In genomic region chr4:67762091-67762490, GRCh38 we compare ENCODE assay signal across 8 cellular contexts. TPM values are rescaled to one million over a fixed set of nuclear protein-coding genes. Genes with fewer than 3 reads are reported as not detected.
DNase-seq lines count a peak whose midpoint lies in the region; ATAC-seq and TF ChIP-seq lines count a peak whose summit lies in the region.

No MANE protein-coding gene starts in this region.

- H3K36me3 ChIP-seq in MG63 (no peaks in the 10 kb centered on the region), OCI-LY7 (ENCODE audit: insufficient read depth, low read length) (no peaks in the 10 kb centered on the region)

- no peaks in the 10 kb centered on the region for H3K9me3 ChIP-seq in MG63
- no peaks in the 10 kb centered on the region for H3K9me3 ChIP-seq in OCI-LY7 (ENCODE audit: low read length)
- H3K9me3 ChIP-seq in CD4-positive, alpha-beta T cell (ENCODE audit: control insufficient read depth, low read length): no peaks in the 10 kb centered on the region

- no peak overlapping the region for H3K4me3 ChIP-seq in MG63
- no peak overlapping the region for H3K4me3 ChIP-seq in OCI-LY7 (ENCODE audit: low read depth, low read length, poor library complexity, severe bottlenecking)

- POLR2A ChIA-PET in OCI-LY7 (lab: Charles Lee): no interaction called here
- POLR2A ChIA-PET in CD4-positive, alpha-beta T cell (lab: Charles Lee): no interaction called here

- no peak overlapping the region for H3K4me2 ChIP-seq in OCI-LY7 (ENCODE audit: low read length)

- no TSS peak for BruUV-seq in OCI-LY7 (replicated peaks; lab: Mats Ljungman, UMichigan)

- H3K27ac Mint-ChIP-seq in CD4-positive, alpha-beta T cell: no peak overlapping the region

- no peaks in the 10 kb centered on the region for H3K79me2 ChIP-seq in OCI-LY7 (ENCODE audit: insufficient read depth, low read depth, low read length)

- no peak for TF ChIP-seq CTCF in OCI-LY7 (conservative IDR thresholded peaks at IDR 0.05; ENCODE audit: low read length)
- TF ChIP-seq CTCF in CD4-positive, alpha-beta T cell (IDR thresholded peaks at IDR 0.05): no peak

- DNase-seq in MG63: peak; percentile 28
- peak; percentile 57 for DNase-seq in left kidney (ENCODE audit: low read depth, low spot score)
- DNase-seq in OCI-LY7 (ENCODE audit: low spot score): no peak
- no peak for DNase-seq in CD4-positive, alpha-beta T cell
- DNase-seq in CD1c-positive myeloid dendritic cell (ENCODE audit: extremely low spot score): no peak
- no peak for DNase-seq in HK-2 (ENCODE audit: unreplicated experiment)

- no peaks in the 10 kb centered on the region for H3K27me3 Mint-ChIP-seq in CD4-positive, alpha-beta T cell

- no peaks in the 10 kb centered on the region for H4K20me1 ChIP-seq in OCI-LY7 (ENCODE audit: insufficient read depth, low read length)

- H3K4me1 ChIP-seq in OCI-LY7 (ENCODE audit: insufficient read depth, low read length, poor library complexity, severe bottlenecking): no peaks in the 10 kb centered on the region

- H3K27ac ChIP-seq in OCI-LY7 (ENCODE audit: low read depth, low read length, poor library complexity, severe bottlenecking): no peak overlapping the region
- H3K27ac ChIP-seq in CD4-positive, alpha-beta T cell (ENCODE audit: low read depth, low read length): no peak overlapping the region

- H3K9me2 ChIP-seq in OCI-LY7 (ENCODE audit: insufficient read depth, low read length): no peaks in the 10 kb centered on the region

- no peak overlapping the region for H2AFZ ChIP-seq in OCI-LY7 (ENCODE audit: low read length)

- no peaks in the 10 kb centered on the region for H3K36me3 Mint-ChIP-seq in CD4-positive, alpha-beta T cell (ENCODE audit: low read depth)

- intact Hi-C loops in OCI-LY7 (cut with micrococcal nuclease; ENCODE audit: unreplicated experiment): no loop called here
- intact Hi-C loops in CD4-positive, alpha-beta T cell (cut with DNase I, micrococcal nuclease): no loop called here

- no peak overlapping the region for H3K4me3 Mint-ChIP-seq in CD4-positive, alpha-beta T cell

- CTCF ChIA-PET in OCI-LY7 (lab: Charles Lee; ENCODE audit: unreplicated experiment): no interaction called here
- CTCF ChIA-PET in CD4-positive, alpha-beta T cell (lab: Charles Lee): interaction anchor here (0.6 kb wide), 1 partner anchor 15 kb away, joined by 3 read pairs; no protein-coding TSS in a partner anchor

- peaks cover 4% of the 10 kb centered on the region for H3K4me1 Mint-ChIP-seq in CD4-positive, alpha-beta T cell (ENCODE audit: low read depth)

- H3K9me3 Mint-ChIP-seq in CD4-positive, alpha-beta T cell: no peaks in the 10 kb centered on the region

- no peaks in the 10 kb centered on the region for H3K27me3 ChIP-seq in MG63
- H3K27me3 ChIP-seq in CD4-positive, alpha-beta T cell (ENCODE audit: control insufficient read depth, insufficient read depth, low read length): no peaks in the 10 kb centered on the region

- peak; percentile 99 for ATAC-seq in GM18517 (IDR thresholded peaks at IDR 0.05; ENCODE audit: unreplicated experiment)
- peak; percentile 99 for ATAC-seq in GM21717 (IDR thresholded peaks at IDR 0.05; ENCODE audit: unreplicated experiment)
- no peak for ATAC-seq in CD4-positive, alpha-beta T cell (ENCODE audit: poor library complexity)

RNA-seq across cellular contexts. Expression of gene GNRHR, which starts 7.9 kb away (rescaled TPM):
- total RNA-seq in MG63 (2014; rRNA removed; shearing (Covaris generic); ENCODE audit: low replicate concordance): not detected in 2 replicates
- not detected in 2 replicates for total RNA-seq in OCI-LY7 (2014; rRNA removed; shearing (Covaris generic))
- not detected in 2 replicates for total RNA-seq in OCI-LY7 (2022)
- total RNA-seq in CD4-positive, alpha-beta T cell: not detected

Comparison
In these comparisons a context has a peak if more than half of its experiments do, and no peak if none do; other contexts are left out.
1. DNase-seq: peak in MG63 (single experiment) and left kidney (single experiment); none in OCI-LY7 (single experiment), CD4-positive, alpha-beta T cell (0 of 10), CD1c-positive myeloid dendritic cell (single experiment) and HK-2 (single experiment).